In genomic region chr11:3087373-3087772, GRCh38 we compare ENCODE assay signal across 22 cellular contexts.
"Had no signal": no experiment of that assay in that cellular context is flagged by ENCODE, and none has a peak within 500 bp of the region (broad histone marks: within the 10 kb centered on the region; RNA-seq: fewer than 3 reads in every experiment).

No MANE protein-coding gene starts in this region.

- FAIRE-seq: TTC549 had no signal

- H3K4me3 ChIP-seq: adrenal gland, Peyer's patch had no signal

- H3K27me3 ChIP-seq: adrenal gland, Peyer's patch had no signal

- H3K9me3 ChIP-seq: adrenal gland, Peyer's patch had no signal

- DNase-seq: activated B cell treated with CpG ODN at 0.5 μM for 24 hours; activated CD4-positive, alpha-beta T cell treated with anti-CD3 and anti-CD28 coated beads for 1 hour; activated CD4-positive, alpha-beta T cell treated with anti-CD3 and anti-CD28 coated beads, Interleukin-2, amount 10 ng/mL, durations not matched to agents 24 days and 14 days; activated CD4-positive, alpha-beta T cell treated with anti-CD3 and anti-CD28 coated beads, Interleukin-2, amount 50 U/mL, for 48 hours; activated CD8-positive, alpha-beta memory T cell treated with anti-CD3 and anti-CD28 coated beads for 24 hours; activated naive CD4-positive, alpha-beta T cell treated with anti-CD3 and anti-CD28 coated beads, Interleukin-2, amount 50 U/mL, for 16 hours; activated naive CD8-positive, alpha-beta T cell treated with anti-CD3 and anti-CD28 coated beads, Interleukin-2, amount 10 ng/mL, durations not matched to agents 7 days and 5 days; activated T-cell treated with anti-CD3 and anti-CD28 coated beads, Interleukin-2, amount 50 U/mL, for 4 hours; adrenal gland; anterior cingulate cortex; caudate nucleus; Karpas-422; NCI-H146; NCI-H187 treated with DMSO at 0.1 percent for 48 hours; NCI-H2081 treated with DMSO at 0.1 percent for 48 hours; NCI-H446; NCI-H524; Peyer's patch; SIG-M5; T-helper 17 cell; T-helper 9 cell had no signal

- ATAC-seq: activated T-cell treated with anti-CD3 and anti-CD28 coated beads, Interleukin-2, amount 50 U/mL, for 4 hours; T-helper 17 cell had no signal

- H3K4me1 ChIP-seq: adrenal gland, Peyer's patch had no signal

- H3K27ac ChIP-seq: adrenal gland, Peyer's patch had no signal

- H3K36me3 ChIP-seq: adrenal gland had no signal
